Comparison of ENCODE assay signal across 17 cellular contexts in genomic region chr1:233673947-233674431, GRCh38.
A peak's percentile ranks its signal among the peaks of the same experiment; 100 is the strongest.
DNase-seq lines count a peak whose midpoint lies in the region; ATAC-seq, FAIRE-seq and TF ChIP-seq lines count a peak whose summit lies in the region.
"Had no signal": no experiment of that assay in that cellular context is flagged by ENCODE, and none has a peak within 500 bp of the region (broad histone marks: within the 10 kb centered on the region; RNA-seq: fewer than 3 reads in every experiment).

No MANE protein-coding gene starts in this region.

- no peaks in the 10 kb centered on the region for H3K27me3 ChIP-seq in GM12878 (replicated peaks in 1 of 2; ENCODE audit: control insufficient read depth in 2 of 2, insufficient read depth in 2 of 2, low read length in 1 of 2)
- H3K27me3 ChIP-seq: BE2C had no signal

- H3K36me3 ChIP-seq in GM12878 (ENCODE audit: control insufficient read depth in 2 of 2, insufficient read depth in 2 of 2, low read length in 1 of 2) = peaks cover 0 to 4% of the 10 kb centered on the region in 2 experiments; a peak in 3 of 4 replicates
- H3K36me3 ChIP-seq: BE2C had no signal

- no peak for TF ChIP-seq RAD21 in GM12878 (IDR thresholded peaks at IDR 0.05; ENCODE audit: insufficient read depth, low read depth, low read length)

- DNase-seq in Calu3 (peak; percentile 50), GM12878 (ENCODE audit: low read depth, low spot score) (no peak), GM10248 (ENCODE audit: extremely low spot score) (no peak), NCI-H2081 (lab: John Stamatoyannopoulos, UW) (no peak), superior temporal gyrus (ENCODE audit: extremely low spot score) (no peak)
- DNase-seq: activated effector memory CD4-positive, alpha-beta T cell treated with anti-CD3 and anti-CD28 coated beads, Interleukin-2, amount 50 U/mL, for 16 hours; BE2C; mammary epithelial cell; NCI-H2171 treated with DMSO at 0.1 percent for 48 hours; nucleus accumbens; SK-N-SH; stimulated activated CD4-positive, alpha-beta T cell treated with anti-CD3 and anti-CD28 coated beads, Interleukin-12 subunit alpha, Interleukin-12 subunit beta, amount 100 ng/mL, for 4 hours; substantia nigra had no signal

- WGBS in GM12878 (ENCODE audit: insufficient coverage, insufficient replicate concordance, low lambda C conversion rate, missing lambda C conversion rate) = 81% methylated on average over 5 of the region's 5 CpGs

- H2AFZ ChIP-seq in GM12878 (ENCODE audit: control insufficient read depth, low read depth, low read length) = peak overlapping the region; percentile 20

- RAD21 ChIA-PET in GM12878 (lab: Charles Lee; ENCODE audit: unreplicated experiment) = interaction anchor here (0.7 to 4.8 kb wide), 25 partner anchors 9 to 233 kb away, joined by 3 to 69 read pairs (median 5); partner anchors contain the start of gene KCNK1

- FAIRE-seq in GM12878 (lab: Jason Lieb, UNC) = no peak
- FAIRE-seq: TTC549 had no signal

- POLR2A ChIA-PET in GM12878 (lab: Charles Lee) = interaction anchor here (0.8 to 3.6 kb wide), 13 partner anchors 10 to 77 kb away, joined by 3 to 13 read pairs (median 6); partner anchors contain the start of gene KCNK1
- POLR2A ChIA-PET in GM10248 (lab: Yijun Ruan, JAX) = no interaction called here

- intact Hi-C loops in Calu3 (cut with micrococcal nuclease; ENCODE audit: unreplicated experiment) (loop anchor here (1.0 to 5.0 kb wide), 5 partner anchors 31 to 312 kb away; partner anchors contain the start of gene KCNK1), GM12878 (cut with micrococcal nuclease; ENCODE audit: unreplicated experiment) (loop anchor here (1.0 to 2.0 kb wide), 3 partner anchors 57 to 233 kb away; no protein-coding TSS in a partner anchor)

- peaks cover 64% of the 10 kb centered on the region for H3K4me1 Mint-ChIP-seq in Calu3 (ENCODE audit: low read depth, unreplicated experiment)
- peaks cover 33% of the 10 kb centered on the region for H3K4me1 Mint-ChIP-seq in nephron

- H3K9me3 ChIP-seq in GM12878 (replicated peaks; ENCODE audit: control insufficient read depth, insufficient read depth, low read length) = peaks cover 5% of the 10 kb centered on the region; the same call in 2 of the 3 replicates
- H3K9me3 ChIP-seq: BE2C, SK-N-SH had no signal

- peak overlapping the region; percentile 46; the same call in 1 of the 2 replicates for H3K9ac ChIP-seq in GM12878 (ENCODE audit: control insufficient read depth, insufficient read depth, low read length)
- H3K9ac ChIP-seq: SK-N-SH had no signal

- H3K79me2 ChIP-seq in GM12878 (ENCODE audit: control insufficient read depth, insufficient read depth, low read length) = no peaks in the 10 kb centered on the region

- peak overlapping the region; percentile 82 for H3K27ac Mint-ChIP-seq in Calu3 (ENCODE audit: unreplicated experiment)
- H3K27ac Mint-ChIP-seq in nephron = peak overlapping the region; percentile 85 to 87 (median 85)

- peak overlapping the region; percentile 56 for H3K27ac ChIP-seq in GM12878 (ENCODE audit: control insufficient read depth, insufficient read depth)

- H3K36me3 Mint-ChIP-seq in Calu3 (ENCODE audit: insufficient read depth, unreplicated experiment) (peaks cover 35% of the 10 kb centered on the region), nephron (ENCODE audit: low read depth) (peaks cover 4% of the 10 kb centered on the region)

- no peak overlapping the region for H3K4me3 ChIP-seq in GM12878

- no peak for TF ChIP-seq POLR2A in GM12878 (IDR thresholded peaks at IDR 0.05; ENCODE audit: low read depth, low read length)

- H3K4me3 Mint-ChIP-seq in Calu3 (ENCODE audit: low read depth, unreplicated experiment) (peak overlapping the region; percentile 56), nephron (peak overlapping the region in 1 of 3 experiments; percentile 43)

- BruUV-seq in Calu3 (replicated peaks; lab: Mats Ljungman, UMichigan) (TSS peak; percentile 13), GM12878 (replicated peaks; lab: Mats Ljungman, UMichigan) (TSS peak; percentile 48)

- H3K4me2 ChIP-seq in GM12878 (ENCODE audit: control insufficient read depth, insufficient read depth) = peak overlapping the region; percentile 26; the same call in 1 of the 2 replicates
- H3K4me2 ChIP-seq: SK-N-SH had no signal

- no peak for TF ChIP-seq CTCF in Calu3 (IDR thresholded peaks at IDR 0.05; ENCODE audit: unreplicated experiment)
- TF ChIP-seq CTCF in GM12878 (IDR thresholded peaks at IDR 0.05 in 2 of 3, conservative IDR thresholded peaks at IDR 0.05 in 1 of 3; ENCODE audit: control insufficient read depth in 2 of 3, extremely low read depth in 1 of 3, insufficient read depth in 1 of 3, low read depth in 3 of 3, low read length in 3 of 3) = no peak
- no peak for TF ChIP-seq CTCF in nephron (IDR thresholded peaks at IDR 0.05; ENCODE audit: unreplicated experiment in 3 of 3)
- TF ChIP-seq CTCF in GM10248 (IDR thresholded peaks at IDR 0.05; ENCODE audit: control extremely low read depth, extremely low read depth, low read depth, missing control alignments) = no peak

- no peak for TF ChIP-seq EP300 in GM12878 (IDR thresholded peaks at IDR 0.05; ENCODE audit: borderline replicate concordance in 1 of 2, control insufficient read depth in 1 of 2, low read depth in 2 of 2, low read length in 2 of 2)

- CTCF ChIA-PET in Calu3 (lab: Charles Lee) = interaction anchor here (1.0 to 1.3 kb wide), 3 partner anchors 18 to 233 kb away, joined by 3 to 7 read pairs (median 4); no protein-coding TSS in a partner anchor
- CTCF ChIA-PET in GM12878 (lab: Yijun Ruan, JAX) = interaction anchor here (0.9 to 2.8 kb wide), 7 partner anchors 10 to 233 kb away, joined by 3 to 14 read pairs (median 7); no protein-coding TSS in a partner anchor
- CTCF ChIA-PET in GM10248 (lab: Yijun Ruan, JAX) = no interaction called here

- in situ Hi-C loops in GM12878 (cut with MboI) = no loop called here

- no peaks in the 10 kb centered on the region for H4K20me1 ChIP-seq in GM12878 (ENCODE audit: control insufficient read depth, insufficient read depth)

- H3K4me1 ChIP-seq in GM12878 (ENCODE audit: control insufficient read depth, insufficient read depth, low read length) = peaks cover 19% of the 10 kb centered on the region
- H3K4me1 ChIP-seq: BE2C had no signal

- no peaks in the 10 kb centered on the region for H3K9me3 Mint-ChIP-seq in Calu3 (ENCODE audit: low read depth, unreplicated experiment)
- H3K9me3 Mint-ChIP-seq in nephron = no peaks in the 10 kb centered on the region

- SMC1A ChIA-PET in GM12878 (lab: Charles Lee; ENCODE audit: uncharacterized antibody, unreplicated experiment) = interaction anchor here (0.9 to 3.2 kb wide), 25 partner anchors 9 to 233 kb away, joined by 3 to 39 read pairs (median 6); partner anchors contain the start of gene KCNK1

- H3K27me3 Mint-ChIP-seq in Calu3 (ENCODE audit: unreplicated experiment) (no peaks in the 10 kb centered on the region), nephron (ENCODE audit: low read depth) (peaks cover 4% of the 10 kb centered on the region)

- ATAC-seq in HG03066 (IDR thresholded peaks at IDR 0.05; ENCODE audit: low read depth, unreplicated experiment) (peak; percentile 5), GM12878 (no peak), GM18868 (IDR thresholded peaks at IDR 0.05; ENCODE audit: unreplicated experiment) (no peak)

TF ChIP-seq in GM12878, 131 proteins besides CTCF, POLR2A, EP300 and RAD21 (continues in another document):
- TF ChIP-seq IKZF1 (conservative IDR thresholded peaks at IDR 0.05) (peak; percentile 8; the same call in 1 of the 2 replicates), JUNB (IDR thresholded peaks at IDR 0.05) (0 out of 2 replicates have a peak, but pooled peaks have one; percentile 6), MLLT1 (IDR thresholded peaks at IDR 0.05) (0 out of 2 replicates have a peak, but pooled peaks have one; percentile 53), ZNF687 (IDR thresholded peaks at IDR 0.05) (peak; percentile 79), GATAD2B (conservative IDR thresholded peaks at IDR 0.05; ENCODE audit: low read depth) (0 out of 2 replicates have a peak, but pooled peaks have one; percentile 8)
